Comparison of ENCODE assay signal across 8 cellular contexts in the genomic region with DNA sequence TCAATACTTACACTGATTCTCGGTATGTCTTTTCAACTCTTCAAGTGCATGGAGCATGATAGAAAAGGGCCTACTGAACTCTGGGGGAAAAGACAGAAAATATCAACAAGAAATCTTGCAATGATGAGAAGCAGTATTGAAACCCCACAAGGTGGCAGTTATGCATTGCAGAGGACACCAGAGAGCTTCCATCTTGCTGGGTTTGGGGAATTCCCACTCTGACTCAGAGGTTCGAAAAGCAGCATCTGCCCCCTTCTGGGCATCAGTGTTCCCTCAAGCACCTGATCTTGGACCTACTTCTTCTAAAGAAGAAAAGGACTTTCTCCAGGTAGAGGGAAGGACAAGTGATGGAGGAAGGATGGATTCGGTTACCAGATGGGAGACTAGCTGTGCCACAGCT.
DNase-seq lines count a peak whose midpoint lies in the region; TF ChIP-seq lines count a peak whose summit lies in the region.
"Not testable (repeated sequence)": the region's sequence is repeated elsewhere in the genome, so short reads cannot be mapped to it uniquely, and the experiment has no call there.

No MANE protein-coding gene starts in this region.

- H3K27ac Mint-ChIP-seq in activated CD4-positive, alpha-beta memory T cell treated with anti-CD3 and anti-CD28 coated beads for 36 hours: peak overlapping the region; percentile 40
- not testable (repeated sequence) for H3K27ac Mint-ChIP-seq in MCF 10A (ENCODE audit: low read depth, unreplicated experiment)

- H3K9me3 Mint-ChIP-seq in activated CD4-positive, alpha-beta memory T cell treated with anti-CD3 and anti-CD28 coated beads for 36 hours; MCF 10A (ENCODE audit: unreplicated experiment): not testable (repeated sequence)

- not testable (repeated sequence) for H3K4me3 ChIP-seq in A673 (ENCODE audit: low read depth, low read length, poor library complexity, severe bottlenecking); HUES48 (ENCODE audit: low read depth, low read length)

- DNase-seq in A673 (ENCODE audit: low spot score) (peak; percentile 37), GM10248 (ENCODE audit: extremely low spot score) (peak; percentile 46), OCI-M1 (lab: John Stamatoyannopoulos, UW) (peak; percentile 42), MCF 10A (ENCODE audit: unreplicated experiment) (peak; percentile 68), iPS DF 19.7 (ENCODE audit: low read depth, low spot score) (peak; percentile 59)
- DNase-seq in activated CD4-positive, alpha-beta memory T cell treated with anti-CD3 and anti-CD28 coated beads for 36 hours: peak; percentile 77
- DNase-seq in stimulated activated CD4-positive, alpha-beta T cell treated with anti-CD3 and anti-CD28 coated beads, Interleukin-15, amount 100 ng/mL, for 24 hours: peak; percentile 61

- intact Hi-C loops in A673 (cut with micrococcal nuclease; ENCODE audit: unreplicated experiment); MCF 10A (cut with micrococcal nuclease): not testable (repeated sequence)
- intact Hi-C loops in activated CD4-positive, alpha-beta memory T cell treated with anti-CD3 and anti-CD28 coated beads for 36 hours (cut with micrococcal nuclease): loop anchor here (2.0 kb wide), 1 partner anchor 44 kb away; no protein-coding TSS in a partner anchor

- H3K4me1 Mint-ChIP-seq in activated CD4-positive, alpha-beta memory T cell treated with anti-CD3 and anti-CD28 coated beads for 36 hours (ENCODE audit: low read depth); MCF 10A (ENCODE audit: insufficient read depth, unreplicated experiment): not testable (repeated sequence)

- H3K9ac ChIP-seq in HUES48 (ENCODE audit: low read depth, low read length): not testable (repeated sequence)

- not testable (repeated sequence) for H3K27me3 ChIP-seq in A673 (replicated peaks; ENCODE audit: insufficient read depth, low read depth, low read length, poor library complexity); HUES48 (ENCODE audit: control insufficient read depth, insufficient read depth, low read length)

- not testable (repeated sequence) for H3K4me3 Mint-ChIP-seq in activated CD4-positive, alpha-beta memory T cell treated with anti-CD3 and anti-CD28 coated beads for 36 hours; MCF 10A (ENCODE audit: unreplicated experiment)

- H3K4me1 ChIP-seq in A673 (ENCODE audit: insufficient read depth, low read length, poor library complexity, severe bottlenecking); HUES48 (ENCODE audit: control insufficient read depth, insufficient read depth, low read length): not testable (repeated sequence)

- POLR2A ChIA-PET in A673 (lab: Charles Lee; ENCODE audit: low non-redundant PET); GM10248 (lab: Yijun Ruan, JAX); activated CD4-positive, alpha-beta memory T cell treated with anti-CD3 and anti-CD28 coated beads for 36 hours (lab: Charles Lee); MCF 10A (lab: Yijun Ruan, JAX): not testable (repeated sequence)

- TF ChIP-seq CTCF in A673 (conservative IDR thresholded peaks at IDR 0.05; ENCODE audit: low read depth, low read length) (0 out of 2 replicates have a peak, but pooled peaks have one; percentile 25), MCF 10A (IDR thresholded peaks at IDR 0.05; ENCODE audit: unreplicated experiment) (peak; percentile 13)
- TF ChIP-seq CTCF in GM10248 (IDR thresholded peaks at IDR 0.05; ENCODE audit: control extremely low read depth, extremely low read depth, low read depth, missing control alignments): not testable (repeated sequence)

- BruUV-seq in A673 (replicated peaks; lab: Mats Ljungman, UMichigan); MCF 10A (replicated peaks; lab: Mats Ljungman, UMichigan): not testable (repeated sequence)

- H3K27ac ChIP-seq in A673 (ENCODE audit: low read depth, low read length, poor library complexity, severe bottlenecking): not testable (repeated sequence)
- H3K27ac ChIP-seq in HUES48 (ENCODE audit: low read depth, low read length): peak overlapping the region; percentile 30

- CTCF ChIA-PET in A673 (lab: Charles Lee); activated CD4-positive, alpha-beta memory T cell treated with anti-CD3 and anti-CD28 coated beads for 36 hours (lab: Charles Lee): not testable (repeated sequence)
- CTCF ChIA-PET in GM10248 (lab: Yijun Ruan, JAX) (interaction anchor here (0.6 kb wide), 1 partner anchor 14 kb away, joined by 3 read pairs; no protein-coding TSS in a partner anchor), MCF 10A (lab: Yijun Ruan, JAX) (interaction anchor here (0.6 kb wide), 1 partner anchor 16 kb away, joined by 4 read pairs; no protein-coding TSS in a partner anchor)

- H3K36me3 Mint-ChIP-seq in activated CD4-positive, alpha-beta memory T cell treated with anti-CD3 and anti-CD28 coated beads for 36 hours; MCF 10A (ENCODE audit: insufficient read depth, unreplicated experiment): not testable (repeated sequence)

- H3K27me3 Mint-ChIP-seq in activated CD4-positive, alpha-beta memory T cell treated with anti-CD3 and anti-CD28 coated beads for 36 hours; MCF 10A (ENCODE audit: insufficient read depth, unreplicated experiment): not testable (repeated sequence)

- not testable (repeated sequence) for H3K36me3 ChIP-seq in A673 (ENCODE audit: insufficient read depth, low read length, poor library complexity, severe bottlenecking); HUES48 (ENCODE audit: control insufficient read depth, insufficient read depth, low read length)

- not testable (repeated sequence) for H3K9me3 ChIP-seq in A673 (ENCODE audit: low read depth, low read length, poor library complexity, severe bottlenecking); HUES48 (ENCODE audit: control insufficient read depth, insufficient read depth, low read length)
